ENCODE assay signal across 27 cellular contexts in genomic region chr2:238654479-238654878, GRCh38.
DNase-seq lines count a peak whose midpoint lies in the region; ATAC-seq, FAIRE-seq and TF ChIP-seq lines count a peak whose summit lies in the region.
"Had no signal": no experiment of that assay in that cellular context is flagged by ENCODE, and none has a peak within 500 bp of the region (broad histone marks: within the 10 kb centered on the region; RNA-seq: fewer than 3 reads in every experiment).

No MANE protein-coding gene starts in this region.

- H2AFZ ChIP-seq in Karpas-422 (ENCODE audit: low read length) = no peak overlapping the region
- H2AFZ ChIP-seq: PC-9 had no signal

- H3K4me1 ChIP-seq in Karpas-422 (ENCODE audit: low read length) = peaks cover 13% of the 10 kb centered on the region
- H3K4me1 ChIP-seq: SJCRH30 had no signal

- TF ChIP-seq CTCF in HFFc6 (IDR thresholded peaks at IDR 0.05) = no peak

- no peak for FAIRE-seq in urothelium cell line (lab: Jason Lieb, UNC)
- FAIRE-seq: H1, HepG2 had no signal

- H3K79me2 ChIP-seq in Karpas-422 (ENCODE audit: low read length) = no peaks in the 10 kb centered on the region

- H3K4me3 ChIP-seq in Karpas-422 (ENCODE audit: low read length) = no peak overlapping the region
- H3K4me3 ChIP-seq: PC-9, SJCRH30 had no signal

- H3K27me3 Mint-ChIP-seq in activated CD8-positive, alpha-beta memory T cell treated with anti-CD3 and anti-CD28 coated beads, Interleukin-2, amount 10 ng/mL, durations not matched to agents 7 days and 5 days = peaks cover 3% of the 10 kb centered on the region
- H3K27me3 Mint-ChIP-seq in HFFc6 (ENCODE audit: insufficient read depth) = peaks cover 53% of the 10 kb centered on the region

- H3K27ac ChIP-seq in Karpas-422 (ENCODE audit: low read length) = no peak overlapping the region
- H3K27ac ChIP-seq: PC-9, SJCRH30 had no signal

- H3K9me3 ChIP-seq in Karpas-422 (ENCODE audit: low read length) = no peaks in the 10 kb centered on the region
- H3K9me3 ChIP-seq: SJCRH30 had no signal

- no peaks in the 10 kb centered on the region for H3K27me3 ChIP-seq in Karpas-422 (ENCODE audit: low read length)
- H3K27me3 ChIP-seq: SJCRH30 had no signal

- no peaks in the 10 kb centered on the region for H3K36me3 ChIP-seq in Karpas-422 (ENCODE audit: insufficient read depth, low read length)
- H3K36me3 ChIP-seq: SJCRH30 had no signal

- CTCF ChIA-PET in activated CD8-positive, alpha-beta memory T cell treated with anti-CD3 and anti-CD28 coated beads, Interleukin-2, amount 10 ng/mL, durations not matched to agents 7 days and 5 days (lab: Charles Lee) = no interaction called here

- H3K36me3 Mint-ChIP-seq in activated CD8-positive, alpha-beta memory T cell treated with anti-CD3 and anti-CD28 coated beads, Interleukin-2, amount 10 ng/mL, durations not matched to agents 7 days and 5 days = no peaks in the 10 kb centered on the region
- H3K36me3 Mint-ChIP-seq in HFFc6 (ENCODE audit: low read depth) = no peaks in the 10 kb centered on the region
- H3K36me3 Mint-ChIP-seq: CD4-positive, alpha-beta memory T cell had no signal

- H3K4me1 Mint-ChIP-seq in activated CD8-positive, alpha-beta memory T cell treated with anti-CD3 and anti-CD28 coated beads, Interleukin-2, amount 10 ng/mL, durations not matched to agents 7 days and 5 days = no peaks in the 10 kb centered on the region
- no peaks in the 10 kb centered on the region; the same call in 1 of the 2 replicates for H3K4me1 Mint-ChIP-seq in HFFc6 (ENCODE audit: low read depth)
- H3K4me1 Mint-ChIP-seq: CD4-positive, alpha-beta memory T cell had no signal

- no peak overlapping the region for H3K9ac ChIP-seq in Karpas-422 (ENCODE audit: low read length)

- H3K4me3 Mint-ChIP-seq in activated CD8-positive, alpha-beta memory T cell treated with anti-CD3 and anti-CD28 coated beads, Interleukin-2, amount 10 ng/mL, durations not matched to agents 7 days and 5 days = no peak overlapping the region
- no peak overlapping the region for H3K4me3 Mint-ChIP-seq in HFFc6
- H3K4me3 Mint-ChIP-seq: CD4-positive, alpha-beta memory T cell had no signal

- no peak for ATAC-seq in activated CD8-positive, alpha-beta memory T cell treated with anti-CD3 and anti-CD28 coated beads, Interleukin-2, amount 10 ng/mL, durations not matched to agents 7 days and 5 days
- ATAC-seq: HCT116, Right ventricle myocardium inferior, SK-N-SH treated with all-trans-retinoic acid at 6 μM for 48 hours had no signal

- no peaks in the 10 kb centered on the region for H4K20me1 ChIP-seq in Karpas-422 (ENCODE audit: insufficient read depth, low read depth, low read length)

- H3K4me2 ChIP-seq in Karpas-422 (ENCODE audit: low read depth, low read length, poor library complexity, severe bottlenecking) = peak overlapping the region; percentile 29
- H3K4me2 ChIP-seq: PC-9 had no signal

- no peak overlapping the region for H3K27ac Mint-ChIP-seq in activated CD8-positive, alpha-beta memory T cell treated with anti-CD3 and anti-CD28 coated beads, Interleukin-2, amount 10 ng/mL, durations not matched to agents 7 days and 5 days
- no peak overlapping the region for H3K27ac Mint-ChIP-seq in HFFc6
- H3K27ac Mint-ChIP-seq: CD4-positive, alpha-beta memory T cell had no signal

- DNase-seq in activated CD8-positive, alpha-beta memory T cell treated with anti-CD3 and anti-CD28 coated beads for 24 hours = peak; percentile 24
- no peak for DNase-seq in activated CD8-positive, alpha-beta memory T cell treated with anti-CD3 and anti-CD28 coated beads, Interleukin-2, amount 10 ng/mL, durations not matched to agents 7 days and 5 days
- DNase-seq in Karpas-422 (no peak), islet precursor cell (peak; percentile 14), posterior vena cava (ENCODE audit: low spot score) (peak; percentile 71), NCI-H187 (lab: John Stamatoyannopoulos, UW) (no peak), HFFc6 (no peak), urothelium cell line (ENCODE audit: low spot score) (no peak)
- DNase-seq: 8988T; C1 segment of cervical spinal cord; CD4-positive, alpha-beta memory T cell; COR-L47; DMS53; Kasumi-1; NCI-H1092 treated with DMSO at 0.1 percent for 48 hours; NCI-H1436; NCI-H1930; NCI-H446 treated with DMSO at 0.1 percent for 48 hours; NCI-H82; NK-92 treated with Interleukin-12 subunit alpha and Interleukin-12 subunit beta, amount 100 ng/mL, for 24 hours; PC-9; SJCRH30 had no signal

- intact Hi-C loops in posterior vena cava (cut with DNase I) = no loop called here

- H3K9me3 Mint-ChIP-seq in activated CD8-positive, alpha-beta memory T cell treated with anti-CD3 and anti-CD28 coated beads, Interleukin-2, amount 10 ng/mL, durations not matched to agents 7 days and 5 days (ENCODE audit: low read depth) = no peaks in the 10 kb centered on the region
- no peaks in the 10 kb centered on the region for H3K9me3 Mint-ChIP-seq in HFFc6

- no peaks in the 10 kb centered on the region for H3K9me2 ChIP-seq in Karpas-422 (replicated peaks; ENCODE audit: insufficient read depth, low read length)

Comparison
In these comparisons a context has a peak if more than half of its experiments do, and no peak if none do; other contexts are left out.
1. DNase-seq: peak in activated CD8-positive, alpha-beta memory T cell treated with anti-CD3 and anti-CD28 coated beads for 24 hours (single experiment), islet precursor cell (single experiment) and posterior vena cava (single experiment); none in activated CD8-positive, alpha-beta memory T cell treated with anti-CD3 and anti-CD28 coated beads, Interleukin-2, amount 10 ng/mL, durations not matched to agents 7 days and 5 days (single experiment), Karpas-422 (single experiment), NCI-H187 (0 of 2), HFFc6 (single experiment) and urothelium cell line (single experiment).